ENCODE assay signal across 17 cellular contexts in the genomic region with DNA sequence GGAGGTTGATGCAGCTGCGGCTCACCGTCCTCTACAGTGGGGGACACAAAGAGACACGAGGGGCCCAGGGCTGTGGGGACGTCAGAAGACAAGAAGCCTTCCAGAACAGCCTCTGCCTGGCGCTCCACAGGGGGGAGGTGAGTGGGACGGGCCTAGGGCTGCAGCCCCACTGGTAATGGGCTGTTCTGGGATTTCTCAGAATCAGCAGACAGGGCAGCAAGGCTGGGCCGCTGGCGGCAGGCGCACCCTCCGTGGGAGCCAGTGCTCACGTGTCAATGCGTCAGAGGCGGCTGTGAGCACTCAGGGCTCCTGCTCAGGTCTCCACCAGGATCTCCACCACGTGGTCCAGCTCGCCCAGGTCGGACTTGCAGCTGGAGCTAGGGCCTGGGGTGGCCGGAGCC. TPM values are rescaled to one million over a fixed set of nuclear protein-coding genes. Genes with fewer than 3 reads are reported as not detected.
DNase-seq lines count a peak whose midpoint lies in the region; TF ChIP-seq lines count a peak whose summit lies in the region.
"Had no signal": no experiment of that assay in that cellular context is flagged by ENCODE, and none has a peak within 500 bp of the region (broad histone marks: within the 10 kb centered on the region; RNA-seq: fewer than 3 reads in every experiment).

No MANE protein-coding gene starts in this region.

- no peak for TF ChIP-seq CTCF in RWPE1 (conservative IDR thresholded peaks at IDR 0.05; ENCODE audit: low read depth)
- no peak for TF ChIP-seq CTCF in spleen (IDR thresholded peaks at IDR 0.05 in 8 of 11, conservative IDR thresholded peaks at IDR 0.05 in 3 of 11)

- H3K4me3 ChIP-seq in spleen = no peak overlapping the region
- H3K4me3 ChIP-seq: SJSA1 had no signal

- H3K27ac ChIP-seq in RWPE1 = peak overlapping the region; percentile 94
- H3K27ac ChIP-seq in spleen = no peak overlapping the region
- H3K27ac ChIP-seq: SJSA1 had no signal

- intact Hi-C loops in spleen (cut with DNase I; ENCODE audit: low total_unique reads) = no loop called here

- no peak for TF ChIP-seq POLR2A in spleen (IDR thresholded peaks at IDR 0.05)

- H3K27me3 ChIP-seq in spleen (replicated peaks in 1 of 7) = no peaks in the 10 kb centered on the region
- H3K27me3 ChIP-seq: SJSA1 had no signal

- no peaks in the 10 kb centered on the region for H3K9me3 ChIP-seq in spleen
- H3K9me3 ChIP-seq: SJSA1 had no signal

- CTCF ChIA-PET in RWPE1 (lab: Yijun Ruan, JAX) = interaction anchor here (0.7 to 1.3 kb wide), 3 partner anchors 12 to 193 kb away, joined by 3 to 7 read pairs (median 4); no protein-coding TSS in a partner anchor

- H3K36me3 ChIP-seq in spleen = peaks cover 0 to 70% (median 37%) of the 10 kb centered on the region in 6 donors

- DNase-seq in ELF-1 (ENCODE audit: low read depth, low spot score) = peak; percentile 64
- no peak for DNase-seq in RWPE1 (ENCODE audit: low spot score)
- peak; percentile 53 for DNase-seq in mucosa of gallbladder (ENCODE audit: low spot score)
- DNase-seq in spleen = peak; percentile 72
- no peak for DNase-seq in effector CD8-positive, alpha-beta T cell (lab: John Stamatoyannopoulos, UW)
- no peak for DNase-seq in SKM-1 treated with dmso at 0.1 percent for 144 hours (lab: John Stamatoyannopoulos, UW; ENCODE audit: unreplicated experiment)
- no peak for DNase-seq in middle frontal gyrus (ENCODE audit: extremely low spot score, low spot score)
- DNase-seq: DMS79, H9, KG1, MV-4-11, NCI-H1694 treated with DMSO at 0.1 percent for 48 hours, NCI-H2107, NCI-H345, NCI-H524 treated with DMSO at 0.1 percent for 48 hours had no signal

- WGBS in spleen, 5 donors = 66 to 88% (median 84%) methylated on average over 6 to 17 of the region's 17 CpGs

- POLR2A ChIA-PET in RWPE1 (lab: Yijun Ruan, JAX; ENCODE audit: low non-redundant PET) = no interaction called here

- peaks cover 0 to 41% (median 16%) of the 10 kb centered on the region in 6 donors for H3K4me1 ChIP-seq in spleen

RNA-seq across cellular contexts. Expression of a gene that starts 10.0 kb away (rescaled TPM):
- total RNA-seq in mucosa of gallbladder (5.4 TPM), spleen (10 to 100 TPM in 2 of 7 donors, 1 to 10 TPM in 5; 6.5 to 15.1 (median 8.7) TPM)
- polyA plus RNA-seq in spleen = 10 to 100 TPM in 1 of 3 donors, 1 to 10 TPM in 2; 5.8 to 10.5 (median 8.5) TPM

RNA-seq across cellular contexts. Expression of a gene that starts 25.3 kb away (rescaled TPM):
- total RNA-seq in mucosa of gallbladder (17.3 TPM), spleen (1 to 10 TPM; 1.7 to 4.0 (median 3.4) TPM)
- polyA plus RNA-seq in spleen = 1 to 10 TPM; 3.7 to 4.3 (median 3.9) TPM

RNA-seq across cellular contexts. Expression of a gene that starts 32.7 kb away (rescaled TPM):
- 16.0 TPM for total RNA-seq in mucosa of gallbladder
- 1 to 10 TPM in 1 of 7 donors, under 1 TPM in 6; 0.26 to 1.3 (median 0.66) TPM for total RNA-seq in spleen
- polyA plus RNA-seq in spleen = under 1 TPM; 0.30 to 0.86 (median 0.76) TPM

RNA-seq across cellular contexts. Expression of a gene that starts 54.3 kb away (rescaled TPM):
- total RNA-seq in mucosa of gallbladder = 3.7 TPM
- 10 to 100 TPM; 17.5 to 33.7 (median 23.1) TPM for total RNA-seq in spleen
- 1 to 10 TPM; 5.0 to 9.0 (median 5.8) TPM for polyA plus RNA-seq in spleen
- total RNA-seq: A673, SJSA1 had no signal

Comparison
In these comparisons a context has a peak if more than half of its experiments do, and no peak if none do; other contexts are left out.
1. DNase-seq: peak in ELF-1 (single experiment), mucosa of gallbladder (single experiment) and spleen (single experiment); none in RWPE1 (single experiment), effector CD8-positive, alpha-beta T cell (single experiment), SKM-1 treated with dmso at 0.1 percent for 144 hours (single experiment) and middle frontal gyrus (single experiment).